Comparison of ENCODE assay signal across 1 cellular context in genomic region chr3:50339485-50340196, GRCh38.
TF ChIP-seq lines count a peak whose summit lies in the region.

No MANE protein-coding gene starts in this region.

TF ChIP-seq in SK-N-SH, 30 proteins besides CTCF, POLR2A, EP300 and RAD21 (continued from another document):
- TF ChIP-seq USF1 (IDR thresholded peaks at IDR 0.05; ENCODE audit: borderline replicate concordance, low read depth) = no peak
- TF ChIP-seq NFIC (IDR thresholded peaks at IDR 0.05; ENCODE audit: borderline replicate concordance) = no peak
- no peak for TF ChIP-seq RXRA (IDR thresholded peaks at IDR 0.05; ENCODE audit: borderline replicate concordance, low read depth)
- no peak for TF ChIP-seq TEAD4 (IDR thresholded peaks at IDR 0.05; ENCODE audit: borderline replicate concordance, insufficient read depth)
- TF ChIP-seq RCOR1 (IDR thresholded peaks at IDR 0.05; ENCODE audit: low read length) = no peak
- TF ChIP-seq TAF1 (IDR thresholded peaks at IDR 0.05; ENCODE audit: borderline replicate concordance, low read depth, low read length) = no peak
- no peak for TF ChIP-seq SMC3 (IDR thresholded peaks at IDR 0.05; ENCODE audit: low read depth, low read length)
- no peak for TF ChIP-seq GABPA (IDR thresholded peaks at IDR 0.05; ENCODE audit: low read depth)
